21 cellular contexts compared by ENCODE assay signal in genomic region chr3:39497753-39498152, GRCh38. TPM values are rescaled to one million over a fixed set of nuclear protein-coding genes. Genes with fewer than 3 reads are reported as not detected.
DNase-seq lines count a peak whose midpoint lies in the region; ATAC-seq, FAIRE-seq and TF ChIP-seq lines count a peak whose summit lies in the region.
"Had no signal": no experiment of that assay in that cellular context is flagged by ENCODE, and none has a peak within 500 bp of the region (broad histone marks: within the 10 kb centered on the region; RNA-seq: fewer than 3 reads in every experiment).

No MANE protein-coding gene starts in this region.

- H3K4me3 ChIP-seq in HepG2 (replicated peaks in 1 of 3; ENCODE audit: insufficient read depth in 1 of 3, low read depth in 2 of 3, low read length in 3 of 3) (no peak overlapping the region), right lobe of liver (no peak overlapping the region), Panc1 (ENCODE audit: low read depth in 2 of 2, low read length in 2 of 2) (peak overlapping the region in 1 of 2 experiments; percentile 17; a peak in 2 of 4 replicates), dorsolateral prefrontal cortex (peak overlapping the region in 21 of 59 donors; percentile 0 to 53 (median 21))
- H3K4me3 ChIP-seq: GM23248, K562 had no signal

- BruUV-seq in HepG2 (replicated peaks; lab: Mats Ljungman, UMichigan) (no TSS peak), Panc1 (replicated peaks; lab: Mats Ljungman, UMichigan) (no TSS peak)

- no peaks in the 10 kb centered on the region for H3K9me3 ChIP-seq in HepG2 (ENCODE audit: low read length)
- H3K9me3 ChIP-seq in right lobe of liver: no peaks in the 10 kb centered on the region
- H3K9me3 ChIP-seq in Panc1 (ENCODE audit: control insufficient read depth, insufficient read depth, low read depth, low read length): no peaks in the 10 kb centered on the region

- TF ChIP-seq POLR2A in HepG2 (IDR thresholded peaks at IDR 0.05; ENCODE audit: insufficient read depth in 1 of 2, low read depth in 2 of 2, low read length in 2 of 2): no peak
- TF ChIP-seq POLR2A in right lobe of liver (IDR thresholded peaks at IDR 0.05): no peak

- TF ChIP-seq CTCF in HepG2 (CRISPR knock-in tag; IDR thresholded peaks at IDR 0.05) (no peak), right lobe of liver (IDR thresholded peaks at IDR 0.05) (no peak), Panc1 (IDR thresholded peaks at IDR 0.05) (no peak), dorsolateral prefrontal cortex (IDR thresholded peaks at IDR 0.05 in 54 of 56, conservative IDR thresholded peaks at IDR 0.05 in 2 of 56; ENCODE audit: low read depth in 1 of 56, partially characterized antibody in 56 of 56) (peak in 1 of 56 donors; percentile 11)

- no peak overlapping the region for H3K9ac ChIP-seq in HepG2 (ENCODE audit: insufficient read depth, low read depth, low read length)
- H3K9ac ChIP-seq: GM23248 had no signal

- no peaks in the 10 kb centered on the region for H3K36me3 ChIP-seq in HepG2 (replicated peaks in 1 of 2; ENCODE audit: control insufficient read depth in 1 of 2, insufficient read depth in 2 of 2, low read length in 2 of 2)
- no peaks in the 10 kb centered on the region for H3K36me3 ChIP-seq in right lobe of liver
- H3K36me3 ChIP-seq in Panc1 (ENCODE audit: control insufficient read depth, insufficient read depth, low read length): no peaks in the 10 kb centered on the region

- H3K4me2 ChIP-seq in HepG2 (ENCODE audit: low read depth, low read length): peak overlapping the region; percentile 29

- TF ChIP-seq EP300 in HepG2 (IDR thresholded peaks at IDR 0.05; ENCODE audit: low read depth in 2 of 2, low read length in 2 of 2) (no peak), HepG2 (CRISPR knock-in tag; IDR thresholded peaks at IDR 0.05; ENCODE audit: borderline replicate concordance) (no peak)

- H3K4me1 ChIP-seq in HepG2 (ENCODE audit: insufficient read depth, low read length) (peaks cover 18% of the 10 kb centered on the region; the same call in 1 of the 2 replicates), right lobe of liver (peaks cover 0 to 4% (median 0%) of the 10 kb centered on the region in 4 donors), Panc1 (ENCODE audit: control insufficient read depth, insufficient read depth, low read length) (no peaks in the 10 kb centered on the region)

- peaks cover 3 to 11% of the 10 kb centered on the region in 2 experiments; a peak in 4 of 5 replicates for H3K27me3 ChIP-seq in HepG2 (ENCODE audit: control insufficient read depth in 1 of 2, insufficient read depth in 2 of 2, low read length in 2 of 2)
- peaks cover 0 to 2% of the 10 kb centered on the region in 2 donors for H3K27me3 ChIP-seq in right lobe of liver
- peaks cover 3% of the 10 kb centered on the region for H3K27me3 ChIP-seq in Panc1 (ENCODE audit: control insufficient read depth, insufficient read depth, low read length)
- peaks cover 0 to 11% (median 0%) of the 10 kb centered on the region in 45 donors for H3K27me3 ChIP-seq in dorsolateral prefrontal cortex

- H4K20me1 ChIP-seq in HepG2 (ENCODE audit: insufficient read depth, low read length): no peaks in the 10 kb centered on the region

- H3K27ac ChIP-seq in HepG2 (ENCODE audit: extremely low read length, insufficient read depth, low read length): no peak overlapping the region
- no peak overlapping the region for H3K27ac ChIP-seq in right lobe of liver
- no peak overlapping the region for H3K27ac ChIP-seq in Panc1 (ENCODE audit: low read length)
- peak overlapping the region in 48 of 59 donors; percentile 12 to 97 (median 70) for H3K27ac ChIP-seq in dorsolateral prefrontal cortex
- peak overlapping the region; percentile 70 for H3K27ac ChIP-seq in temporal lobe (ENCODE audit: low read depth, low read length)
- H3K27ac ChIP-seq: GM23248 had no signal

- FAIRE-seq in HepG2 (lab: Jason Lieb, UNC): no peak

- WGBS in HepG2 (ENCODE audit: low lambda C conversion rate): 9% methylated on average over 5 of the region's 5 CpGs
- WGBS in right lobe of liver (ENCODE audit: insufficient coverage, low coverage, low lambda C conversion rate, missing lambda C conversion rate): 60% methylated on average over 5 of the region's 5 CpGs

- no peak for TF ChIP-seq RAD21 in HepG2 (CRISPR knock-in tag; IDR thresholded peaks at IDR 0.05)

- intact Hi-C loops in HepG2 (cut with micrococcal nuclease; ENCODE audit: unreplicated experiment) (loop anchor here (1.0 kb wide), 1 partner anchor 49 kb away; no protein-coding TSS in a partner anchor), right lobe of liver (cut with DNase I) (loop anchor here in 1 of 2 donors (5.0 kb wide), 1 partner anchor 50 kb away; no protein-coding TSS in a partner anchor), Panc1 (cut with micrococcal nuclease; ENCODE audit: unreplicated experiment) (loop anchor here (1.0 kb wide), 1 partner anchor 49 kb away; no protein-coding TSS in a partner anchor), dorsolateral prefrontal cortex (cut with DNase I) (loop anchor here (1.0 to 5.0 kb wide), 4 partner anchors 49 to 80 kb away; no protein-coding TSS in a partner anchor)

- CTCF ChIA-PET in HepG2 (lab: Yijun Ruan, JAX; ENCODE audit: low intra/inter-chr PET ratio, low total read pairs): interaction anchor here (2.7 kb wide), 1 partner anchor 49 kb away, joined by 43 read pairs; no protein-coding TSS in a partner anchor
- CTCF ChIA-PET in Panc1 (lab: Charles Lee): no interaction called here

- peak overlapping the region; percentile 31 for H2AFZ ChIP-seq in HepG2 (ENCODE audit: low read length)
- H2AFZ ChIP-seq: GM23248 had no signal

- in situ Hi-C loops in HepG2 (cut with HindIII; ENCODE audit: extremely low pct_ligation_motif_present, low pct_unique_long_range_greater_than_20kb) (no loop called here), Panc1 (cut with HindIII; ENCODE audit: low pct_unique_long_range_greater_than_20kb, low sequenced_read_pairs) (no loop called here)

- no peaks in the 10 kb centered on the region for H3K79me2 ChIP-seq in HepG2 (ENCODE audit: insufficient read depth, low read length)

- peak; percentile 19; the same call in 1 of the 3 replicates for ATAC-seq in HepG2
- ATAC-seq in right lobe of liver: no peak
- 0 out of 2 replicates have a peak, but pooled peaks have one; percentile 14 for ATAC-seq in Panc1
- ATAC-seq in HG03432 (IDR thresholded peaks at IDR 0.05; ENCODE audit: unreplicated experiment): no peak

- POLR2A ChIA-PET in HepG2 (lab: Yijun Ruan, JAX) (no interaction called here), Panc1 (lab: Charles Lee) (no interaction called here)

- DNase-seq in HepG2 (ENCODE audit: low spot score) (no peak), right lobe of liver (no peak), Panc1 (ENCODE audit: low read depth, low spot score) (no peak), dorsolateral prefrontal cortex (no peak), hepatic stellate cell (ENCODE audit: low spot score) (no peak)
- no peak for DNase-seq in activated CD4-positive, alpha-beta T cell treated with anti-CD3 and anti-CD28 coated beads, Interleukin-2, amount 50 U/mL, for 4 hours
- DNase-seq: CD4-positive, alpha-beta T cell; DMS153; GDM1; GM23248; NCI-H1417; NCI-H2227 treated with DMSO at 0.1 percent for 48 hours; NCI-H526; NK-92 treated with Interleukin-12 subunit alpha and Interleukin-12 subunit beta, amount 100 ng/mL, for 24 hours had no signal

TF ChIP-seq in HepG2, 621 proteins besides CTCF, POLR2A, EP300 and RAD21 (continues in another document):
- TF ChIP-seq, protein P1, sequence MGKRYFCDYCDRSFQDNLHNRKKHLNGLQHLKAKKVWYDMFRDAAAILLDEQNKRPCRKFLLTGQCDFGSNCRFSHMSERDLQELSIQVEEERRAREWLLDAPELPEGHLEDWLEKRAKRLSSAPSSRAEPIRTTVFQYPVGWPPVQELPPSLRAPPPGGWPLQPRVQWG (CRISPR knock-in tag; IDR thresholded peaks at IDR 0.05; ENCODE audit: borderline replicate concordance, low read depth): no peak

RNA-seq across cellular contexts. Expression of gene MOBP, which starts 30.3 kb away (rescaled TPM):
- total RNA-seq in HepG2 (2016; rRNA removed; fragmentation: Illumina TruSeq; extraction: Trizol) (not detected in 2 replicates), right lobe of liver (not detected), Panc1 (2021; ENCODE audit: unreplicated experiment) (not detected), dorsolateral prefrontal cortex (1,000 to 10,000 TPM in 11 of 120 experiments, 100 to 1,000 TPM in 101, 10 to 100 TPM in 8; 40.9 to 1,548 (median 379) TPM), temporal lobe (0.25 TPM)
- total RNA-seq in HepG2 (2016; cell fraction: cytosol; rRNA removed; fragmentation: Illumina TruSeq; extraction: Trizol; ENCODE audit: low read depth): not detected in 2 replicates
- total RNA-seq in HepG2 (2016; cell fraction: insoluble cytoplasmic fraction; rRNA removed; fragmentation: Illumina TruSeq; extraction: Trizol): not detected in 2 replicates
- not detected in 2 replicates for total RNA-seq in HepG2 (2016; cell fraction: membrane; rRNA removed; fragmentation: Illumina TruSeq; extraction: Trizol)
- not detected in 2 replicates for total RNA-seq in HepG2 (2016; cell fraction: nucleus; rRNA removed; fragmentation: Illumina TruSeq; extraction: Trizol)
- polyA plus RNA-seq in HepG2 (2011; rRNA removed): not detected in 2 replicates
- polyA plus RNA-seq in HepG2 (2011; cell fraction: cytosol; rRNA removed): 0.01 TPM in 1 of 2 replicates, not detected in the other
- not detected in 2 replicates for polyA plus RNA-seq in HepG2 (2011; cell fraction: nucleus; rRNA removed)
- not detected in 2 replicates for polyA plus RNA-seq in HepG2 (2012)
- polyA plus RNA-seq in HepG2 (2016; cell fraction: cytosol; fragmentation: Illumina TruSeq; extraction: Trizol; ENCODE audit: low read depth): not detected in 2 replicates
- polyA plus RNA-seq in HepG2 (2016; cell fraction: insoluble cytoplasmic fraction; fragmentation: Illumina TruSeq; extraction: Trizol; ENCODE audit: low read depth): not detected in 2 replicates
- not detected in 2 replicates for polyA plus RNA-seq in HepG2 (2016; cell fraction: membrane; fragmentation: Illumina TruSeq; extraction: Trizol; ENCODE audit: low read depth)
- polyA plus RNA-seq in HepG2 (2016; cell fraction: nucleus; fragmentation: Illumina TruSeq; extraction: Trizol; ENCODE audit: insufficient read depth, low read depth): not detected in 2 replicates
- not detected in 2 replicates for polyA minus RNA-seq in HepG2 (2011; rRNA and poly(A)+ RNA removed; ENCODE audit: low replicate concordance)
- not detected in 2 replicates for polyA minus RNA-seq in HepG2 (2011; cell fraction: cytosol; rRNA and poly(A)+ RNA removed)
- polyA minus RNA-seq in HepG2 (2011; cell fraction: nucleus; rRNA and poly(A)+ RNA removed): not detected in 2 replicates
- polyA plus RNA-seq in Panc1 (2012; ENCODE audit: insufficient read length): not detected
- total RNA-seq: A172; CD4-positive, alpha-beta T cell; Daoy; GM23248; SK-MEL-5 had no signal
- polyA plus RNA-seq: BJ, GM23248 had no signal

Comparison
In these comparisons a context has a peak if more than half of its experiments do, and no peak if none do; other contexts are left out.
1. ATAC-seq: peak in HepG2 (single experiment) and Panc1 (single experiment); none in right lobe of liver (0 of 4) and HG03432 (single experiment).
2. H3K27ac ChIP-seq: peak in dorsolateral prefrontal cortex (48 of 59) and temporal lobe (single experiment); none in HepG2 (single experiment), right lobe of liver (0 of 3) and Panc1 (single experiment).
3. RNA of gene MOBP, which starts 30.3 kb away (total RNA-seq): 40.9 to 1,548 TPM in dorsolateral prefrontal cortex; 0.25 TPM in temporal lobe (single experiment), not detected in Panc1 (single experiment), not detected in HepG2 and not detected in right lobe of liver; every median in the first group is over 10 times any median in the second.